7 cellular contexts compared by ENCODE assay signal in the genomic region with DNA sequence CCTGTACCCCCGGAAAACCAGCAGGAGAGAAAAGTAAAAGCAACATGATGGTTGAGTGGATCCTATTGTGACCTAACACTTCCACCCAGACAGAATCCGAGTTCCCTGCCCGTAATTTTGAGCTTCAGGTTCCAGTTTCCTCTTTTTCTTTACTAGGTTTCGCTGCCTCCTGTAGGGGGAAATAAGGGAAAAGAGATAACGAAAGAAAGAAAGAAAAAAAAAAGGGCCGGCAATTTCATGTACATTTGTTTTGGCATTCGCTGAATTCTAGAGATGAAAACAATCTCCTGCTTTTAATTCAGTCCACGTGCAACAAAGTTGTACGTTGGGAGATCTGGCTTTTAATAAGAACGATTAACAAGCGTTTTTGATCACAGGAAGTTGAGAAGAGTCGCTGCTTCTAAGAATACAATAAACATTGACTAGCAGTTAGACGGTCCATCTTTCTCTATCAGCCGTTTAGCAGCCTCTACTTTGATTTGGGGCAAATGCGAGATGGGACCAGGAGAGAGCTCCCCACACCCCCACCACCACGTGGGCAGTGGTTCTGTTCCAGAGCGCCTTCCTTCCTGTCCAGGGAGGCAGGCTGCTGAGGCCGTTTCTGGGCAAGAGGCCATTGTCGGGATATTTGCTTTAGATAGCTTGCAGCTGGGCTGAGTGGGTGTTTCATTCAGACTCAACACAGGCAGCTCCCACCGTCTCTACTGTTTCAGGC.
A peak's percentile ranks its signal among the peaks of the same experiment; 100 is the strongest.
DNase-seq lines count a peak whose midpoint lies in the region; ATAC-seq and TF ChIP-seq lines count a peak whose summit lies in the region.

No MANE protein-coding gene starts in this region.

- 41 to 47% methylated on average over 12 to 20 of the region's 20 CpGs for WGBS in transverse colon (ENCODE audit: low coverage in 1 of 2), 2 donors

- H3K4me3 ChIP-seq in GM23338 (no peak overlapping the region), transverse colon (peak overlapping the region in 1 of 4 donors; percentile 20)

- intact Hi-C loops in transverse colon (cut with DNase I; ENCODE audit: low total_unique reads): no loop called here

- no peaks in the 10 kb centered on the region for H3K36me3 ChIP-seq in GM23338 (ENCODE audit: insufficient read depth)
- no peaks in the 10 kb centered on the region for H3K36me3 ChIP-seq in transverse colon

- H3K27me3 Mint-ChIP-seq in GM23338 (ENCODE audit: insufficient read depth, low read depth, poor library complexity): no peaks in the 10 kb centered on the region

- no peaks in the 10 kb centered on the region for H3K79me2 ChIP-seq in GM23338 (replicated peaks; ENCODE audit: insufficient read depth)

- no peak; the same call in 2 of the 3 replicates for ATAC-seq in GM23338

- in situ Hi-C loops in transverse colon (cut with MboI; ENCODE audit: low pct_ligation_motif_present in 1 of 4, low pct_unique_long_range_greater_than_20kb in 1 of 4, low sequenced_read_pairs in 3 of 4): loop anchor here in 1 of 4 donors (25.0 kb wide), 1 partner anchor 318 kb away; no protein-coding TSS in a partner anchor

- peaks cover 18% of the 10 kb centered on the region; the same call in 2 of the 3 replicates for H3K4me1 Mint-ChIP-seq in GM23338

- H3K9me3 ChIP-seq in transverse colon: no peaks in the 10 kb centered on the region

- H3K27ac ChIP-seq in GM23338 (ENCODE audit: low read depth) (no peak overlapping the region), transverse colon (peak overlapping the region; percentile 61 to 70 (median 67))

- H3K36me3 Mint-ChIP-seq in GM23338 (ENCODE audit: low read depth): no peaks in the 10 kb centered on the region

- no peaks in the 10 kb centered on the region for H4K20me1 ChIP-seq in GM23338 (replicated peaks; ENCODE audit: insufficient read depth)

- H3K9me2 ChIP-seq in GM23338 (ENCODE audit: insufficient read depth): no peaks in the 10 kb centered on the region

- H3K4me3 Mint-ChIP-seq in GM23338: no peak overlapping the region

- DNase-seq in GM23338 (ENCODE audit: low spot score): peak; percentile 40
- peak; percentile 90 for DNase-seq in SIG-M5 treated with dmso at 0.1 percent for 504 hours (lab: John Stamatoyannopoulos, UW; ENCODE audit: unreplicated experiment)
- DNase-seq in dermis microvascular lymphatic vessel endothelial cell (ENCODE audit: low read depth in 2 of 2): peak; percentile 57 to 86
- peak; percentile 70 for DNase-seq in mucosa of gallbladder (ENCODE audit: low spot score)
- peak; percentile 47 for DNase-seq in transverse colon
- DNase-seq in cerebellum (ENCODE audit: low spot score): no peak
- no peak for DNase-seq in activated effector memory CD4-positive, alpha-beta T cell treated with Interleukin-2 at 50 U/mL for 16 hours

- no peak overlapping the region for H3K27ac Mint-ChIP-seq in GM23338

- H3K4me2 ChIP-seq in GM23338: no peak overlapping the region

- no peak for TF ChIP-seq POLR2A in transverse colon (IDR thresholded peaks at IDR 0.05)

- peak overlapping the region; percentile 57 for H2AFZ ChIP-seq in GM23338

- H3F3A ChIP-seq in GM23338 (replicated peaks; ENCODE audit: low read depth): no peaks in the 10 kb centered on the region

- no peaks in the 10 kb centered on the region; the same call in 2 of the 3 replicates for H3K9me3 Mint-ChIP-seq in GM23338

- TF ChIP-seq CTCF in GM23338 (conservative IDR thresholded peaks at IDR 0.05; ENCODE audit: low read depth in 2 of 2) (peak; percentile 31 to 44; a peak in 3 of 4 replicates), transverse colon (IDR thresholded peaks at IDR 0.05) (peak in 1 of 5 experiments; percentile 17)

- no peak for TF ChIP-seq EP300 in transverse colon (IDR thresholded peaks at IDR 0.05; ENCODE audit: low read depth)

- no peaks in the 10 kb centered on the region for H3K4me1 ChIP-seq in GM23338 (ENCODE audit: insufficient read depth)
- H3K4me1 ChIP-seq in transverse colon: peaks cover 0 to 26% (median 12%) of the 10 kb centered on the region in 4 donors

- H3K27me3 ChIP-seq in GM23338 (ENCODE audit: insufficient read depth): no peaks in the 10 kb centered on the region
- H3K27me3 ChIP-seq in transverse colon: no peaks in the 10 kb centered on the region

TF ChIP-seq in GM23338, 12 proteins besides CTCF, POLR2A, EP300 and RAD21:
- TF ChIP-seq ZNF114 (CRISPR knock-in tag; IDR thresholded peaks at IDR 0.05): no peak
- TF ChIP-seq ZNF462 (CRISPR knock-in tag; IDR thresholded peaks at IDR 0.05): no peak
- no peak for TF ChIP-seq STAT1 (IDR thresholded peaks at IDR 0.05; ENCODE audit: unreplicated experiment)
- no peak for TF ChIP-seq JUNB (IDR thresholded peaks at IDR 0.05; ENCODE audit: unreplicated experiment)
TF ChIP-seq in GM23338: peak in this region for 0.

Comparison
In these comparisons a context has a peak if more than half of its experiments do, and no peak if none do; other contexts are left out.
1. DNase-seq: peak in GM23338 (single experiment), SIG-M5 treated with dmso at 0.1 percent for 504 hours (single experiment), dermis microvascular lymphatic vessel endothelial cell (2 of 2), mucosa of gallbladder (single experiment) and transverse colon (single experiment); none in cerebellum (single experiment) and activated effector memory CD4-positive, alpha-beta T cell treated with Interleukin-2 at 50 U/mL for 16 hours (single experiment).